38 cellular contexts compared by ENCODE assay signal in genomic region chr18:57347784-57348183, GRCh38. TPM values are rescaled to one million over a fixed set of nuclear protein-coding genes. Genes with fewer than 3 reads are reported as not detected.
"Had no signal": no experiment of that assay in that cellular context is flagged by ENCODE, and none has a peak within 500 bp of the region (broad histone marks: within the 10 kb centered on the region; RNA-seq: fewer than 3 reads in every experiment).

No MANE protein-coding gene starts in this region.

- H3K36me3 Mint-ChIP-seq: activated CD8-positive, alpha-beta memory T cell treated with anti-CD3 and anti-CD28 coated beads, Interleukin-2, amount 10 ng/mL, durations not matched to agents 7 days and 5 days; activated naive CD4-positive, alpha-beta T cell treated with anti-CD3 and anti-CD28 coated beads, Interleukin-2, amount 50 U/mL, for 24 hours; activated naive CD8-positive, alpha-beta T cell treated with anti-CD3 and anti-CD28 coated beads for 36 hours had no signal

- H3K27ac Mint-ChIP-seq: activated B cell treated with CpG ODN at 0.5 μM for 24 hours; activated CD8-positive, alpha-beta memory T cell treated with anti-CD3 and anti-CD28 coated beads, Interleukin-2, amount 10 ng/mL, durations not matched to agents 7 days and 5 days; activated CD8-positive, alpha-beta T cell treated with anti-CD3 and anti-CD28 coated beads for 36 hours; activated naive CD4-positive, alpha-beta T cell treated with anti-CD3 and anti-CD28 coated beads for 36 hours; activated naive CD4-positive, alpha-beta T cell treated with anti-CD3 and anti-CD28 coated beads, Interleukin-2, amount 50 U/mL, for 24 hours; activated naive CD8-positive, alpha-beta T cell treated with anti-CD3 and anti-CD28 coated beads for 36 hours; activated naive CD8-positive, alpha-beta T cell treated with anti-CD3 and anti-CD28 coated beads, Interleukin-2, amount 50 U/mL, for 24 hours; activated T-helper 1 cell treated with anti-CD3 and anti-CD28 coated beads, Interleukin-12 subunit alpha, Interleukin-12 subunit beta, Interleukin-2, Interleukin-4 antibody, amounts not matched to agents 30 ng/mL and 10 ng/mL and 1 ng/mL, durations not matched to agents 14 hours and 24 hours and 36 hours; activated T-helper 2 cell treated with anti-CD3 and anti-CD28 coated beads, Interferon-gamma antibody, Interleukin-2, Interleukin-4, amounts not matched to agents 10 μg/mL and 5 μg/mL and 100 μg/mL, durations not matched to agents 14 hours and 24 hours and 36 hours; effector memory CD8-positive, alpha-beta T cell; T-helper 17 cell; T-helper 2 cell treated with Interferon-gamma antibody and Interleukin-4, amounts not matched to agents 5 μg/mL and 100 μg/mL, for 36 hours had no signal

- H3K4me1 Mint-ChIP-seq: activated CD8-positive, alpha-beta memory T cell treated with anti-CD3 and anti-CD28 coated beads, Interleukin-2, amount 10 ng/mL, durations not matched to agents 7 days and 5 days; activated naive CD4-positive, alpha-beta T cell treated with anti-CD3 and anti-CD28 coated beads, Interleukin-2, amount 50 U/mL, for 24 hours; activated naive CD8-positive, alpha-beta T cell treated with anti-CD3 and anti-CD28 coated beads, Interleukin-2, amount 50 U/mL, for 24 hours; T-helper 17 cell had no signal

- H3K4me1 ChIP-seq: adrenal gland, foreskin keratinocyte, gastrocnemius medialis had no signal

- H3K4me3 Mint-ChIP-seq: activated B cell treated with CpG ODN at 0.5 μM for 24 hours; activated CD8-positive, alpha-beta memory T cell treated with anti-CD3 and anti-CD28 coated beads, Interleukin-2, amount 10 ng/mL, durations not matched to agents 7 days and 5 days; activated CD8-positive, alpha-beta T cell treated with anti-CD3 and anti-CD28 coated beads for 36 hours; activated naive CD4-positive, alpha-beta T cell treated with anti-CD3 and anti-CD28 coated beads for 36 hours; activated naive CD4-positive, alpha-beta T cell treated with anti-CD3 and anti-CD28 coated beads, Interleukin-2, amount 50 U/mL, for 24 hours; activated naive CD8-positive, alpha-beta T cell treated with anti-CD3 and anti-CD28 coated beads for 36 hours; activated naive CD8-positive, alpha-beta T cell treated with anti-CD3 and anti-CD28 coated beads, Interleukin-2, amount 50 U/mL, for 24 hours; activated T-helper 1 cell treated with anti-CD3 and anti-CD28 coated beads, Interleukin-12 subunit alpha, Interleukin-12 subunit beta, Interleukin-2, Interleukin-4 antibody, amounts not matched to agents 30 ng/mL and 10 ng/mL and 1 ng/mL, durations not matched to agents 14 hours and 24 hours and 36 hours; effector memory CD8-positive, alpha-beta T cell; T-helper 17 cell; T-helper 2 cell treated with Interferon-gamma antibody and Interleukin-4, amounts not matched to agents 5 μg/mL and 100 μg/mL, for 36 hours had no signal

- H3K36me3 ChIP-seq: adrenal gland, esophagus muscularis mucosa, gastrocnemius medialis had no signal

- DNase-seq: activated B cell treated with CpG ODN at 0.5 μM for 24 hours; activated CD4-positive, alpha-beta T cell treated with anti-CD3 and anti-CD28 coated beads for 48 hours; activated CD4-positive, alpha-beta T cell treated with anti-CD3 and anti-CD28 coated beads, Interleukin-2, amount 50 U/mL, for 1 hour; activated CD4-positive, alpha-beta T cell treated with anti-CD3 and anti-CD28 coated beads, Interleukin-2, amount 50 U/mL, for 48 hours; activated CD8-positive, alpha-beta memory T cell treated with anti-CD3 and anti-CD28 coated beads, Interleukin-2, amount 10 ng/mL, durations not matched to agents 7 days and 5 days; activated CD8-positive, alpha-beta memory T cell treated with anti-CD3 and anti-CD28 coated beads, Interleukin-2, amount 50 U/mL, for 4 hours; activated CD8-positive, alpha-beta T cell treated with anti-CD3 and anti-CD28 coated beads for 36 hours; activated effector memory CD4-positive, alpha-beta T cell treated with anti-CD3 and anti-CD28 coated beads, Interleukin-2, amount 50 U/mL, for 16 hours; activated naive CD4-positive, alpha-beta T cell treated with anti-CD3 and anti-CD28 coated beads for 36 hours; activated naive CD8-positive, alpha-beta T cell treated with anti-CD3 and anti-CD28 coated beads for 36 hours; activated naive CD8-positive, alpha-beta T cell treated with anti-CD3 and anti-CD28 coated beads, Interleukin-2, amount 50 U/mL, for 24 hours; activated T-cell treated with anti-CD3 and anti-CD28 coated beads, Interleukin-2, amount 50 U/mL, for 1 hour; activated T-cell treated with anti-CD3 and anti-CD28 coated beads, Interleukin-2, amount 50 U/mL, for 48 hours; adrenal gland; amygdala; aorta; body of pancreas; caudate nucleus; cortex of kidney; dermis blood vessel endothelial cell; effector CD4-positive, alpha-beta T cell; effector memory CD8-positive, alpha-beta T cell; erythroblast; foreskin keratinocyte; gastrocnemius medialis; T-helper 1 cell; T-helper 17 cell; T1000; WERI-Rb-1 had no signal

- H3K9me3 ChIP-seq: adrenal gland, body of pancreas, esophagus muscularis mucosa, gastrocnemius medialis had no signal

- FAIRE-seq: colon had no signal

- H3K27ac ChIP-seq: adrenal gland, body of pancreas, esophagus muscularis mucosa, foreskin keratinocyte, gastrocnemius medialis, WERI-Rb-1 had no signal

- ATAC-seq: activated CD4-positive, CD25-positive, alpha-beta regulatory T cell treated with anti-CD3 and anti-CD28 coated beads, Interleukin-2, amount 50 U/mL, for 24 hours; activated CD8-positive, alpha-beta memory T cell treated with anti-CD3 and anti-CD28 coated beads, Interleukin-2, amount 10 ng/mL, durations not matched to agents 7 days and 5 days; activated CD8-positive, alpha-beta T cell treated with anti-CD3 and anti-CD28 coated beads for 36 hours; activated naive CD8-positive, alpha-beta T cell treated with anti-CD3 and anti-CD28 coated beads, Interleukin-2, amount 50 U/mL, for 24 hours; body of pancreas; effector memory CD8-positive, alpha-beta T cell; foreskin keratinocyte; gastrocnemius medialis; T-helper 17 cell had no signal

- H3K27me3 ChIP-seq: body of pancreas had no signal

- H3K4me3 ChIP-seq: adrenal gland, body of pancreas, esophagus muscularis mucosa, gastrocnemius medialis had no signal

- H3K9me3 Mint-ChIP-seq: activated B cell treated with CpG ODN at 0.5 μM for 24 hours; activated CD8-positive, alpha-beta T cell treated with anti-CD3 and anti-CD28 coated beads for 36 hours; activated naive CD4-positive, alpha-beta T cell treated with anti-CD3 and anti-CD28 coated beads for 36 hours; activated naive CD4-positive, alpha-beta T cell treated with anti-CD3 and anti-CD28 coated beads, Interleukin-2, amount 50 U/mL, for 24 hours; activated naive CD8-positive, alpha-beta T cell treated with anti-CD3 and anti-CD28 coated beads for 36 hours; activated naive CD8-positive, alpha-beta T cell treated with anti-CD3 and anti-CD28 coated beads, Interleukin-2, amount 50 U/mL, for 24 hours; activated T-helper 1 cell treated with anti-CD3 and anti-CD28 coated beads, Interleukin-12 subunit alpha, Interleukin-12 subunit beta, Interleukin-2, Interleukin-4 antibody, amounts not matched to agents 30 ng/mL and 10 ng/mL and 1 ng/mL, durations not matched to agents 14 hours and 24 hours and 36 hours; activated T-helper 2 cell treated with anti-CD3 and anti-CD28 coated beads, Interferon-gamma antibody, Interleukin-2, Interleukin-4, amounts not matched to agents 10 μg/mL and 5 μg/mL and 100 μg/mL, durations not matched to agents 14 hours and 24 hours and 36 hours; T-helper 2 cell treated with Interferon-gamma antibody and Interleukin-4, amounts not matched to agents 5 μg/mL and 100 μg/mL, for 36 hours had no signal

RNA-seq across cellular contexts. Expression of gene ST8SIA3, which starts 4.6 kb away (rescaled TPM):
- total RNA-seq: activated B cell treated with CpG ODN at 0.5 μM for 24 hours; activated CD8-positive, alpha-beta memory T cell treated with anti-CD3 and anti-CD28 coated beads for 36 hours; activated CD8-positive, alpha-beta memory T cell treated with anti-CD3 and anti-CD28 coated beads, Interleukin-2, amount 10 ng/mL, durations not matched to agents 7 days and 5 days; activated CD8-positive, alpha-beta T cell treated with anti-CD3 and anti-CD28 coated beads for 36 hours; activated naive CD4-positive, alpha-beta T cell treated with anti-CD3 and anti-CD28 coated beads for 36 hours; activated naive CD8-positive, alpha-beta T cell treated with anti-CD3 and anti-CD28 coated beads for 36 hours; activated T-helper 1 cell treated with anti-CD3 and anti-CD28 coated beads, Interleukin-12 subunit alpha, Interleukin-12 subunit beta, Interleukin-2, Interleukin-4 antibody, amounts not matched to agents 30 ng/mL and 10 ng/mL and 1 ng/mL, durations not matched to agents 14 hours and 24 hours and 36 hours; activated T-helper 2 cell treated with anti-CD3 and anti-CD28 coated beads, Interferon-gamma antibody, Interleukin-2, Interleukin-4, amounts not matched to agents 10 μg/mL and 5 μg/mL and 100 μg/mL, durations not matched to agents 14 hours and 24 hours and 36 hours; aorta; chondrocyte; dermis blood vessel endothelial cell; foreskin keratinocyte; gastrocnemius medialis; T-helper 17 cell had no signal
- polyA plus RNA-seq: foreskin keratinocyte had no signal
